In genomic region chr2:208265807-208266640, GRCh38 we compare ENCODE assay signal across 8 cellular contexts. TPM values are rescaled to one million over a fixed set of nuclear protein-coding genes. Genes with fewer than 3 reads are reported as not detected.
DNase-seq lines count a peak whose midpoint lies in the region; ATAC-seq, FAIRE-seq and TF ChIP-seq lines count a peak whose summit lies in the region.

TSS of gene PIKFYVE (plus strand) at chr2:208266255. CDS start at chr2:208271520, 5,265 bp downstream.

- H3K9me3 ChIP-seq in BE2C: no peaks in the 10 kb centered on the region

- H3K27me3 ChIP-seq in BE2C: no peaks in the 10 kb centered on the region

- peak; percentile 18 for FAIRE-seq in colon (lab: Jason Lieb, UNC)

- no peaks in the 10 kb centered on the region for H3K36me3 ChIP-seq in BE2C

- no peak for TF ChIP-seq CTCF in BE2C (IDR thresholded peaks at IDR 0.05; ENCODE audit: low read depth, low read length)

- no peaks in the 10 kb centered on the region for H3K4me1 ChIP-seq in BE2C

- peak; percentile 96 for DNase-seq in BE2C
- peak; percentile 75 for DNase-seq in GM19240 (ENCODE audit: insufficient read length, low spot score)
- peak; percentile 98 to 99 for DNase-seq in NCI-H526 (lab: John Stamatoyannopoulos, UW)
- peak; percentile 91 for DNase-seq in activated CD4-positive, alpha-beta T cell treated with anti-CD3 and anti-CD28 coated beads for 48 hours
- peak; percentile 98 for DNase-seq in kidney glomerular epithelial cell (lab: John Stamatoyannopoulos, UW)
- peak; percentile 57 to 71 for DNase-seq in stimulated activated CD4-positive, alpha-beta T cell treated with anti-CD3 and anti-CD28 coated beads, Interleukin-1b, Interleukin-23, amount 100 ng/mL, for 1 hour (ENCODE audit: low read depth in 2 of 2)

- peak within 1 kb of the TSS; percentile 97 for H3K4me3 ChIP-seq in BE2C (ENCODE audit: low read depth, low read length)

- ATAC-seq in HG03460 (IDR thresholded peaks at IDR 0.05; ENCODE audit: unreplicated experiment): peak; percentile 80

RNA-seq across cellular contexts. Expression of gene PIKFYVE, which starts in this region (rescaled TPM):
- 11.9 TPM for polyA plus RNA-seq in BE2C (2012; ENCODE audit: insufficient read depth, insufficient read length, low read depth)

Comparison
In these comparisons a context has a peak if more than half of its experiments do, and no peak if none do; other contexts are left out.
1. Peak in every context shown above with its lines: DNase-seq, ATAC-seq and H3K4me3 ChIP-seq.